23 cellular contexts compared by ENCODE assay signal in the genomic region with DNA sequence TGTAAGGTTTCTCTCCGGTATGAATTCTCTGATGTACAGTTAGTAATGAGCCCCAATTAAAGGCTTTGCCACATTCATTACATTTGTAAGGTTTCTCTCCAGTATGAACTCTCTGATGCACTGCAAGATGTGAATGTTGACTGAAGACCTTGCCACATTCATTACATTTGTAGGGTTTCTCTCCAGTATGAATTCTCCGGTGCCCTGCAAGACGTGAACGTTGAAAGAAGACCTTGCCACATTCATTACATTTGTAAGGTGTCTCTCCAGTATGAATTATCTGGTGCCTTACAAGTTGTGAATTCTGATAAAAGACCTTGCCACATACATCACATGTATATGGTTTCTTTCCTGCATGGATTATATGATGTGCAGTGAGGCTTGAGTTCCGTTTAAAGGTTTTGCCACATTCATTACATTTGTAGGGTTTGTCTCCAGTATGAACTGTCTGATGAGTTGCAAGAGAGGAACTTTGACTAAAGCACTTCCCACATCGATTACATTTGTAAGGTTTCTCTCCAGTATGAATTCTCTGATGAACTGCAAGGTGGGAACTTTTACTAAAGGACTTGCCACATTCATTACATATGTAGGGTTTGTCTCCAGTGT.
"Had no signal": no experiment of that assay in that cellular context is flagged by ENCODE, and none has a peak within 500 bp of the region (broad histone marks: within the 10 kb centered on the region; RNA-seq: fewer than 3 reads in every experiment).

No MANE protein-coding gene starts in this region.

- H3K9me3 ChIP-seq: testis had no signal

- H3K27ac ChIP-seq: esophagus squamous epithelium, testis, upper lobe of left lung had no signal

- H3K27me3 ChIP-seq: esophagus squamous epithelium, testis, upper lobe of left lung had no signal

- H3K4me3 ChIP-seq: mucosa of descending colon, testis, upper lobe of left lung had no signal

- ATAC-seq: activated CD8-positive, alpha-beta memory T cell treated with anti-CD3 and anti-CD28 coated beads, Interleukin-2, amount 10 ng/mL, durations not matched to agents 7 days and 5 days; left ventricle myocardium superior; mucosa of descending colon; stimulated activated naive CD8-positive, alpha-beta T cell treated with anti-CD3 and anti-CD28 coated beads, Interleukin-15, amount 100 ng/mL, for 72 hours had no signal

- H3K4me1 ChIP-seq: esophagus squamous epithelium, testis, upper lobe of left lung had no signal

- DNase-seq: activated B cell treated with CpG ODN at 0.5 μM for 24 hours; activated CD4-positive, alpha-beta memory T cell treated with anti-CD3 and anti-CD28 coated beads for 36 hours; activated CD4-positive, alpha-beta T cell treated with anti-CD3 and anti-CD28 coated beads for 4 hours; activated CD8-positive, alpha-beta memory T cell treated with anti-CD3 and anti-CD28 coated beads, Interleukin-2, amount 10 ng/mL, durations not matched to agents 7 days and 5 days; activated naive CD4-positive, alpha-beta T cell treated with anti-CD3 and anti-CD28 coated beads for 36 hours; activated T-cell treated with anti-CD3 and anti-CD28 coated beads, Interleukin-2, amount 50 U/mL, for 1 hour; anterior cingulate cortex; cortex of kidney; effector CD4-positive, alpha-beta T cell; esophagus squamous epithelium; immature natural killer cell; left ventricle myocardium superior; mucosa of descending colon; nephron progenitor cell; nucleus accumbens; posterior cingulate gyrus; retina; stimulated activated CD4-positive, alpha-beta T cell treated with anti-CD3 and anti-CD28 coated beads, Interleukin-2, amount 100 ng/mL, for 24 hours; stimulated activated naive CD8-positive, alpha-beta T cell treated with anti-CD3 and anti-CD28 coated beads, Interleukin-15, amount 100 ng/mL, for 72 hours; T-helper 1 cell; T-helper 9 cell; testis; upper lobe of left lung had no signal
